Comparison of ENCODE assay signal across 8 cellular contexts in the genomic region with DNA sequence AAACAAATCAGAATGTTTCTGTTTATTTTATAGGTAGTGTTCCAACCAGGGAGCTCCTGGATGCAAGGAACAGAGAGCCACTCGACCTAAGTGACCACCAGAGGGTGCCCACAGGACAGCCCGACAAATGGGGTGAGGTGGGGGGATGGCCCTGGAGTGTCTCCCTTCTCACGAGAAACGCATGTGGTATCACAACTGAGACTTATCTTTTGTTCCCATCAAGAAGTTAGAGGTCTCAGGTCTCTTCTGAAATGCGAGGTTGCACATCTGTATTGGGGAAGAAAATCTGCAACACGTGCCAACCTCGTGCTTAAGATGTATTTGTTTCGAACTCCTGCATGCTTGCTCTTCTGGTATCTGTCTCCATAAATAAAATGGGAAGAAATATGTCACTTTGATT.
DNase-seq lines count a peak whose midpoint lies in the region; ATAC-seq and TF ChIP-seq lines count a peak whose summit lies in the region.

No MANE protein-coding gene starts in this region.

- H3K4me3 Mint-ChIP-seq in neural crest cell: no peak overlapping the region

- ATAC-seq in GM19452 (IDR thresholded peaks at IDR 0.05; ENCODE audit: unreplicated experiment) (no peak), HG02970 (IDR thresholded peaks at IDR 0.05; ENCODE audit: low FRiP score, unreplicated experiment) (no peak)

- H3K36me3 Mint-ChIP-seq in neural crest cell (ENCODE audit: low read depth): peaks cover 6% of the 10 kb centered on the region

- no TSS peak for BruUV-seq in mammary epithelial cell (replicated peaks; lab: Mats Ljungman, UMichigan)

- DNase-seq in ELR (ENCODE audit: low read depth) (peak; percentile 53), HuH-7 (ENCODE audit: low spot score) (peak; percentile 48), mammary epithelial cell (no peak), neural crest cell (ENCODE audit: low read depth, low spot score) (no peak), ascending aorta (ENCODE audit: low spot score in 2 of 2) (no peak)
- DNase-seq in activated naive CD4-positive, alpha-beta T cell treated with Interleukin-2 at 50 U/mL for 16 hours: no peak

- H4K20me1 ChIP-seq in mammary epithelial cell (ENCODE audit: insufficient read depth, low read length): no peaks in the 10 kb centered on the region

- H3K4me2 ChIP-seq in mammary epithelial cell (ENCODE audit: insufficient read depth, low read depth, low read length): no peak overlapping the region

- H3K36me3 ChIP-seq in mammary epithelial cell (ENCODE audit: insufficient read depth, low read length) (no peaks in the 10 kb centered on the region), ascending aorta (no peaks in the 10 kb centered on the region)

- in situ Hi-C loops in mammary epithelial cell (cut with MboI; ENCODE audit: low sequenced_read_pairs in 2 of 2): no loop called here

- H3K4me1 Mint-ChIP-seq in neural crest cell: no peaks in the 10 kb centered on the region

- H3K9ac ChIP-seq in mammary epithelial cell (ENCODE audit: insufficient read depth, low read length): no peak overlapping the region

- H2AFZ ChIP-seq in mammary epithelial cell (ENCODE audit: low read depth, low read length): no peak overlapping the region

- H3K79me2 ChIP-seq in mammary epithelial cell (ENCODE audit: insufficient read depth, low read length): no peaks in the 10 kb centered on the region

- CTCF ChIA-PET in mammary epithelial cell (lab: Charles Lee; ENCODE audit: low non-redundant PET): interaction anchor here (0.6 to 0.7 kb wide), 5 partner anchors 136 to 1677 kb away, joined by 3 to 7 read pairs (median 4); no protein-coding TSS in a partner anchor

- dilution Hi-C loops in mammary epithelial cell (cut with HindIII; ENCODE audit: low sequenced_read_pairs): no loop called here

- no peak overlapping the region for H3K27ac Mint-ChIP-seq in neural crest cell (ENCODE audit: unreplicated experiment)

- H3K27me3 ChIP-seq in mammary epithelial cell (ENCODE audit: insufficient read depth, low read length): no peaks in the 10 kb centered on the region
- no peaks in the 10 kb centered on the region for H3K27me3 ChIP-seq in ascending aorta

- TF ChIP-seq CTCF in mammary epithelial cell (conservative IDR thresholded peaks at IDR 0.05 in 1 of 2, IDR thresholded peaks at IDR 0.05 in 1 of 2; ENCODE audit: extremely low read depth in 1 of 2, insufficient read depth in 1 of 2, low read depth in 1 of 2, low read length in 2 of 2) (peak; percentile 37 to 72), neural crest cell (conservative IDR thresholded peaks at IDR 0.05) (peak; percentile 53), ascending aorta (IDR thresholded peaks at IDR 0.05) (peak in 1 of 3 experiments; percentile 45)

- H3K9me3 ChIP-seq in mammary epithelial cell (replicated peaks; ENCODE audit: insufficient read depth, low read length): no peaks in the 10 kb centered on the region
- no peaks in the 10 kb centered on the region for H3K9me3 ChIP-seq in ascending aorta

- H3K27me3 Mint-ChIP-seq in neural crest cell (ENCODE audit: low read depth): no peaks in the 10 kb centered on the region

- H3K9me3 Mint-ChIP-seq in neural crest cell: peaks cover 9% of the 10 kb centered on the region

- intact Hi-C loops in mammary epithelial cell (cut with micrococcal nuclease) (loop anchor here (1.0 to 10.0 kb wide), 3 partner anchors 132 to 730 kb away; no protein-coding TSS in a partner anchor), ascending aorta (cut with DNase I) (loop anchor here (10.0 kb wide), 1 partner anchor 220 kb away; no protein-coding TSS in a partner anchor)

- H3K27ac ChIP-seq in mammary epithelial cell (ENCODE audit: insufficient read depth, low read depth, low read length) (no peak overlapping the region), ascending aorta (no peak overlapping the region)

- H3K4me3 ChIP-seq in mammary epithelial cell (replicated peaks in 1 of 3; ENCODE audit: insufficient read depth in 1 of 3, low read depth in 2 of 3, low read length in 3 of 3) (no peak overlapping the region), ascending aorta (no peak overlapping the region)

- WGBS in mammary epithelial cell (ENCODE audit: low coverage, missing lambda C conversion rate): 56% methylated on average over 8 of the region's 8 CpGs

- H3K4me1 ChIP-seq in mammary epithelial cell (ENCODE audit: insufficient read depth, low read length) (no peaks in the 10 kb centered on the region), ascending aorta (no peaks in the 10 kb centered on the region)

Comparison
In these comparisons a context has a peak if more than half of its experiments do, and no peak if none do; other contexts are left out.
1. DNase-seq: peak in ELR (single experiment) and HuH-7 (single experiment); none in mammary epithelial cell (single experiment), neural crest cell (single experiment), ascending aorta (0 of 2) and activated naive CD4-positive, alpha-beta T cell treated with Interleukin-2 at 50 U/mL for 16 hours (single experiment).